Comparison of ENCODE assay signal across 17 cellular contexts in genomic region chrX:46935295-46935694, GRCh38. TPM values are rescaled to one million over a fixed set of nuclear protein-coding genes. Genes with fewer than 3 reads are reported as not detected.
DNase-seq lines count a peak whose midpoint lies in the region; ATAC-seq, FAIRE-seq and TF ChIP-seq lines count a peak whose summit lies in the region.
"Had no signal": no experiment of that assay in that cellular context is flagged by ENCODE, and none has a peak within 500 bp of the region (broad histone marks: within the 10 kb centered on the region; RNA-seq: fewer than 3 reads in every experiment).

No MANE protein-coding gene starts in this region.

- ATAC-seq in memory B cell (ENCODE audit: low read depth) (no peak), HG03097 (IDR thresholded peaks at IDR 0.05; ENCODE audit: low FRiP score, unreplicated experiment) (no peak)
- ATAC-seq in stimulated activated naive B cell treated with anti-CD40 and anti-IgM and Interleukin-4, amounts not matched to agents 10 μg/mL and 1 μg/mL and 100 μg/mL, for 72 hours (replicated peaks), result peak in 1 of 2 donors; percentile 12
- ATAC-seq: CD8-positive, alpha-beta T cell had no signal

- no peak overlapping the region for H3K27ac ChIP-seq in astrocyte (ENCODE audit: low read depth, low read length)
- H3K27ac ChIP-seq: BLaER1 treated with 17β-estradiol and CSF1 and Interleukin-3, amounts not matched to agents 10 nM and 100 nM had no signal

- H3K36me3 ChIP-seq in astrocyte (ENCODE audit: insufficient read depth, low read length), result no peaks in the 10 kb centered on the region

- H3K9me3 Mint-ChIP-seq in IgD-negative memory B cell (peaks cover 0 to 4% (median 0%) of the 10 kb centered on the region in 3 donors), astrocyte (ENCODE audit: unreplicated experiment) (peaks cover 2% of the 10 kb centered on the region), memory B cell (peaks cover 1% of the 10 kb centered on the region)
- peaks cover 1 to 4% of the 10 kb centered on the region in 2 donors for H3K9me3 Mint-ChIP-seq in stimulated activated naive B cell treated with anti-CD40 and anti-IgM and Interleukin-4, amounts not matched to agents 10 μg/mL and 1 μg/mL and 100 μg/mL, for 72 hours

- no peak overlapping the region for H3K4me3 ChIP-seq in astrocyte (ENCODE audit: insufficient read depth, low read depth, low read length)
- H3K4me3 ChIP-seq: BLaER1 treated with 17β-estradiol and CSF1 and Interleukin-3, amounts not matched to agents 10 nM and 100 nM; GM12878 had no signal

- no peak for TF ChIP-seq CTCF in astrocyte (IDR thresholded peaks at IDR 0.05; ENCODE audit: insufficient read depth, low read depth, low read length)

- H3K27me3 ChIP-seq in astrocyte (ENCODE audit: insufficient read depth, low read length), result no peaks in the 10 kb centered on the region
- H3K27me3 ChIP-seq: BLaER1 treated with 17β-estradiol and CSF1 and Interleukin-3, amounts not matched to agents 10 nM and 100 nM had no signal

- H3K4me1 ChIP-seq in astrocyte (ENCODE audit: insufficient read depth, low read length), result no peaks in the 10 kb centered on the region
- H3K4me1 ChIP-seq: BLaER1 treated with 17β-estradiol and CSF1 and Interleukin-3, amounts not matched to agents 10 nM and 100 nM had no signal

- DNase-seq in astrocyte (ENCODE audit: low read depth) (no peak), memory B cell (ENCODE audit: low spot score in 2 of 2) (no peak), occipital lobe (lab: John Stamatoyannopoulos, UW) (no peak), DMS114 treated with DMSO at 0.1 percent for 48 hours (lab: John Stamatoyannopoulos, UW; ENCODE audit: unreplicated experiment) (no peak)
- DNase-seq in stimulated activated naive B cell treated with anti-CD40 and anti-IgM and Interleukin-4, amounts not matched to agents 10 μg/mL and 1 μg/mL and 100 μg/mL, for 72 hours, result no peak
- DNase-seq: 8988T; Calu3; CD8-positive, alpha-beta T cell; DMS53; DND-41; EL; H9 had no signal

- no peak overlapping the region for H2AFZ ChIP-seq in astrocyte (ENCODE audit: low read depth, low read length)

- no peak overlapping the region for H3K4me2 ChIP-seq in astrocyte (ENCODE audit: low read length)
- H3K4me2 ChIP-seq: BLaER1 treated with 17β-estradiol and CSF1 and Interleukin-3, amounts not matched to agents 10 nM and 100 nM had no signal

- peak; percentile 29 for FAIRE-seq in astrocyte (lab: Jason Lieb, UNC)
- FAIRE-seq: GM12878, H1 had no signal

- H3K4me3 Mint-ChIP-seq in IgD-negative memory B cell (peak overlapping the region in 3 of 4 donors; percentile 49 to 70 (median 51)), astrocyte (ENCODE audit: unreplicated experiment) (no peak overlapping the region), memory B cell (no peak overlapping the region)
- H3K4me3 Mint-ChIP-seq in stimulated activated naive B cell treated with anti-CD40 and anti-IgM and Interleukin-4, amounts not matched to agents 10 μg/mL and 1 μg/mL and 100 μg/mL, for 72 hours, result no peak overlapping the region
- H3K4me3 Mint-ChIP-seq: CD8-positive, alpha-beta T cell; H9 had no signal

- H4K20me1 ChIP-seq in astrocyte (ENCODE audit: insufficient read depth, low read length), result no peaks in the 10 kb centered on the region

- peaks cover 16 to 24% (median 21%) of the 10 kb centered on the region in 3 donors for H3K4me1 Mint-ChIP-seq in IgD-negative memory B cell
- H3K4me1 Mint-ChIP-seq in astrocyte (ENCODE audit: low read depth, unreplicated experiment), result peaks cover 3% of the 10 kb centered on the region
- peaks cover 26% of the 10 kb centered on the region for H3K4me1 Mint-ChIP-seq in memory B cell
- H3K4me1 Mint-ChIP-seq in stimulated activated naive B cell treated with anti-CD40 and anti-IgM and Interleukin-4, amounts not matched to agents 10 μg/mL and 1 μg/mL and 100 μg/mL, for 72 hours, result peaks cover 16 to 45% of the 10 kb centered on the region in 2 donors

- H3K27me3 Mint-ChIP-seq in IgD-negative memory B cell (no peaks in the 10 kb centered on the region), astrocyte (ENCODE audit: low read depth, unreplicated experiment) (no peaks in the 10 kb centered on the region), memory B cell (no peaks in the 10 kb centered on the region)
- H3K27me3 Mint-ChIP-seq in stimulated activated naive B cell treated with anti-CD40 and anti-IgM and Interleukin-4, amounts not matched to agents 10 μg/mL and 1 μg/mL and 100 μg/mL, for 72 hours, result no peaks in the 10 kb centered on the region

- H3K79me2 ChIP-seq in astrocyte (ENCODE audit: insufficient read depth, low read length), result no peaks in the 10 kb centered on the region

- H3K9me3 ChIP-seq in astrocyte (ENCODE audit: insufficient read depth, low read depth, low read length), result no peaks in the 10 kb centered on the region

- H3K27ac Mint-ChIP-seq in IgD-negative memory B cell (peak overlapping the region in 2 of 3 donors; percentile 32 to 40), astrocyte (ENCODE audit: unreplicated experiment) (no peak overlapping the region), memory B cell (peak overlapping the region; percentile 89)
- H3K27ac Mint-ChIP-seq in stimulated activated naive B cell treated with anti-CD40 and anti-IgM and Interleukin-4, amounts not matched to agents 10 μg/mL and 1 μg/mL and 100 μg/mL, for 72 hours, result peak overlapping the region; percentile 86
- H3K27ac Mint-ChIP-seq: CD8-positive, alpha-beta T cell; H9 had no signal

- H3K36me3 Mint-ChIP-seq in IgD-negative memory B cell (peaks cover 4% of the 10 kb centered on the region), astrocyte (ENCODE audit: low read depth, unreplicated experiment) (no peaks in the 10 kb centered on the region), memory B cell (peaks cover 3% of the 10 kb centered on the region)
- H3K36me3 Mint-ChIP-seq in stimulated activated naive B cell treated with anti-CD40 and anti-IgM and Interleukin-4, amounts not matched to agents 10 μg/mL and 1 μg/mL and 100 μg/mL, for 72 hours, result peaks cover 12 to 25% of the 10 kb centered on the region in 2 donors
- H3K36me3 Mint-ChIP-seq: CD8-positive, alpha-beta T cell had no signal

- H3K9ac ChIP-seq in astrocyte (ENCODE audit: low read length), result no peak overlapping the region
- H3K9ac ChIP-seq: BLaER1 treated with 17β-estradiol and CSF1 and Interleukin-3, amounts not matched to agents 10 nM and 100 nM had no signal

RNA-seq across cellular contexts. Expression of gene JADE3, which starts 23.1 kb away (rescaled TPM):
- polyA plus RNA-seq in IgD-negative memory B cell, result 3.5 TPM
- total RNA-seq in astrocyte, result 9.5 and 12.4 TPM in 2 replicates
- total RNA-seq in occipital lobe, result 10.5 TPM
- total RNA-seq: CD8-positive, alpha-beta T cell had no signal

Comparison
In these comparisons a context has a peak if more than half of its experiments do, and no peak if none do; other contexts are left out.
1. H3K4me3 Mint-ChIP-seq: peak in IgD-negative memory B cell (3 of 4); none in astrocyte (single experiment), memory B cell (single experiment) and stimulated activated naive B cell treated with anti-CD40 and anti-IgM and Interleukin-4, amounts not matched to agents 10 μg/mL and 1 μg/mL and 100 μg/mL, for 72 hours (0 of 2).